6 cellular contexts compared by ENCODE assay signal in the genomic region with DNA sequence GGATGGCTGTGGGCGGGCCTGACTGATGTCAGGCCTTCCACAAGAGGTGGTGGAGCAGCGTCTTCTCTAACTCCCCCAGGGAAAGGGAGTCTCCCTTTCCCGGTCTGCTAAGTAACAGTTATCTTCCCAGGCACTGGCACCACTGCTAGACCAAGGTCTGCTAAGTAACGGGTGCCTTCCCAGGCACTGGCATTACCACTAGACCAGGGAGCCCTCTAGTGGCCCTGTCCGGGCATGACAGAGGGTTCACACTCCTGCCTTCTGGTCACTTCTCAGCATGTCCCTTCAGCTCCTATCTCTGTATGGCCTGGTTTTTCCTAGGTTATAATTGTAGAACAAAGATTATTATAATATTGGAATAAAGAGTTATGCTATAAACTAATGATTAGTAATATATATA. TPM values are rescaled to one million over a fixed set of nuclear protein-coding genes. Genes with fewer than 3 reads are reported as not detected.
A peak's percentile ranks its signal among the peaks of the same experiment; 100 is the strongest.
DNase-seq lines count a peak whose midpoint lies in the region; ATAC-seq and TF ChIP-seq lines count a peak whose summit lies in the region.
"Not testable (repeated sequence)": the region's sequence is repeated elsewhere in the genome, so short reads cannot be mapped to it uniquely, and the experiment has no call there.

No MANE protein-coding gene starts in this region.

- H3K9me3 Mint-ChIP-seq in neural progenitor cell, result not testable (repeated sequence)

- DNase-seq in NCI-H146 (lab: John Stamatoyannopoulos, UW), result peak; percentile 53
- DNase-seq in activated CD4-positive, CD25-positive, alpha-beta regulatory T cell treated with anti-CD3 and anti-CD28 coated beads, Interleukin-2, amount 50 U/mL, for 16 hours (ENCODE audit: low read depth, low spot score), result peak; percentile 64
- DNase-seq in coronary artery (ENCODE audit: low spot score), result not testable (repeated sequence)
- peak; percentile 27 for DNase-seq in neural progenitor cell (ENCODE audit: low spot score)
- DNase-seq in uterus, result peak; percentile 86 to 88

- peaks cover 23% of the 10 kb centered on the region for H3K4me1 Mint-ChIP-seq in neural progenitor cell

- H3K4me2 ChIP-seq in neural progenitor cell, result not testable (repeated sequence)

- H3K4me3 Mint-ChIP-seq in neural progenitor cell, result not testable (repeated sequence)

- not testable (repeated sequence) for H3K36me3 ChIP-seq in neural progenitor cell, uterus

- H2AFZ ChIP-seq in neural progenitor cell (replicated peaks), result not testable (repeated sequence)

- H3K27ac Mint-ChIP-seq in neural progenitor cell, result not testable (repeated sequence)

- not testable (repeated sequence) for H3K36me3 Mint-ChIP-seq in neural progenitor cell

- H4K20me1 ChIP-seq in neural progenitor cell (ENCODE audit: low read depth), result not testable (repeated sequence)

- peak; percentile 11 for ATAC-seq in GM19455 (IDR thresholded peaks at IDR 0.05; ENCODE audit: unreplicated experiment)

- H3K79me2 ChIP-seq in neural progenitor cell (ENCODE audit: low read depth), result not testable (repeated sequence)

- intact Hi-C loops in uterus (cut with DNase I; ENCODE audit: low total_unique reads), result not testable (repeated sequence)

- H3K9me3 ChIP-seq in neural progenitor cell (ENCODE audit: low read depth); uterus: not testable (repeated sequence)

- H3K27ac ChIP-seq in coronary artery, neural progenitor cell, uterus: not testable (repeated sequence)

- TF ChIP-seq POLR2A in uterus (IDR thresholded peaks at IDR 0.05), result not testable (repeated sequence)

- peak; percentile 14 for TF ChIP-seq CTCF in coronary artery (IDR thresholded peaks at IDR 0.05)
- peak; percentile 49 for TF ChIP-seq CTCF in neural progenitor cell (IDR thresholded peaks at IDR 0.05)
- TF ChIP-seq CTCF in uterus (IDR thresholded peaks at IDR 0.05), result peak; percentile 33 to 53 (median 42)

- H3K4me3 ChIP-seq in coronary artery, neural progenitor cell, uterus: not testable (repeated sequence)

- H3F3A ChIP-seq in neural progenitor cell (ENCODE audit: low read depth), result not testable (repeated sequence)

- H3K27me3 Mint-ChIP-seq in neural progenitor cell (ENCODE audit: insufficient read depth, low read depth), result not testable (repeated sequence)

- H3K27me3 ChIP-seq in neural progenitor cell, uterus: not testable (repeated sequence)

- H3K9ac ChIP-seq in neural progenitor cell, result not testable (repeated sequence)

- not testable (repeated sequence) for H3K4me1 ChIP-seq in neural progenitor cell, uterus

RNA-seq across cellular contexts. Expression of gene PVRIG, which starts 1.8 kb away (rescaled TPM):
- total RNA-seq in neural progenitor cell (ENCODE audit: low replicate concordance) (not detected in 2 replicates), uterus (under 1 TPM in 1 of 4 donors, not detected in 3; 0.21 TPM)

RNA-seq across cellular contexts. Expression of gene STAG3, which starts 40.2 kb away (rescaled TPM):
- 0.58 and 1.2 TPM in 2 replicates for total RNA-seq in neural progenitor cell (ENCODE audit: low replicate concordance)
- 1 to 10 TPM in 1 of 4 donors, under 1 TPM in 1, not detected in 2; 0.49 to 2.5 TPM for total RNA-seq in uterus

RNA-seq across cellular contexts. Expression of gene GPC2, which starts 40.8 kb away (rescaled TPM):
- 17.0 and 61.0 TPM in 2 replicates for total RNA-seq in neural progenitor cell (ENCODE audit: low replicate concordance)
- 1 to 10 TPM in 2 of 4 donors, under 1 TPM in 1, not detected in 1; under 0.01 to 9.3 (median 4.5) TPM for total RNA-seq in uterus

RNA-seq across cellular contexts. Expression of gene GAL3ST4, which starts 49.5 kb away (rescaled TPM):
- total RNA-seq in neural progenitor cell (ENCODE audit: low replicate concordance), result 0.90 and 2.5 TPM in 2 replicates
- total RNA-seq in uterus, result 10 to 100 TPM in 1 of 4 donors, 1 to 10 TPM in 1, under 1 TPM in 1, not detected in 1; 0.51 to 12.1 (median 7.5) TPM

RNA-seq across cellular contexts. Expression of gene TRAPPC14, which starts 59.4 kb away (rescaled TPM):
- 4.3 and 13.3 TPM in 2 replicates for total RNA-seq in neural progenitor cell (ENCODE audit: low replicate concordance)
- total RNA-seq in uterus, result 10 to 100 TPM in 1 of 4 donors, 1 to 10 TPM in 3; 2.8 to 22.3 (median 5.7) TPM
